22 cellular contexts compared by ENCODE assay signal in genomic region chr19:16332991-16333624, GRCh38. TPM values are rescaled to one million over a fixed set of nuclear protein-coding genes. Genes with fewer than 3 reads are reported as not detected.
A peak's percentile ranks its signal among the peaks of the same experiment; 100 is the strongest.
DNase-seq lines count a peak whose midpoint lies in the region; ATAC-seq and TF ChIP-seq lines count a peak whose summit lies in the region.
"Had no signal": no experiment of that assay in that cellular context is flagged by ENCODE, and none has a peak within 500 bp of the region (broad histone marks: within the 10 kb centered on the region; RNA-seq: fewer than 3 reads in every experiment).

No MANE protein-coding gene starts in this region.

- no peak overlapping the region for H3K27ac ChIP-seq in CD8-positive, alpha-beta memory T cell (ENCODE audit: low read depth, low read length)
- H3K27ac ChIP-seq in trophoblast cell (ENCODE audit: low read depth, low read length) = no peak overlapping the region
- no peak overlapping the region for H3K27ac ChIP-seq in esophagus muscularis mucosa (replicated peaks in 1 of 4)
- no peak overlapping the region for H3K27ac ChIP-seq in right cardiac atrium (ENCODE audit: low read length)
- H3K27ac ChIP-seq: 22Rv1, BLaER1 had no signal

- no peak overlapping the region for H2AK5ac ChIP-seq in trophoblast cell (ENCODE audit: low read length)

- intact Hi-C loops in esophagus muscularis mucosa (cut with DNase I) (no loop called here), right cardiac atrium (cut with DNase I) (no loop called here)

- peaks cover 2% of the 10 kb centered on the region for H3K9me3 Mint-ChIP-seq in activated naive CD4-positive, alpha-beta T cell treated with anti-CD3 and anti-CD28 coated beads, Interleukin-2, amount 10 ng/mL, durations not matched to agents 7 days and 5 days
- H3K9me3 Mint-ChIP-seq in CD8-positive, alpha-beta memory T cell = peaks cover 0 to 5% (median 3%) of the 10 kb centered on the region in 5 donors
- peaks cover 2% of the 10 kb centered on the region for H3K9me3 Mint-ChIP-seq in memory B cell

- no peaks in the 10 kb centered on the region for H3K27me3 ChIP-seq in CD8-positive, alpha-beta memory T cell (ENCODE audit: insufficient read depth, low read length, poor library complexity, severe bottlenecking)
- H3K27me3 ChIP-seq in trophoblast cell (ENCODE audit: insufficient read depth, low read length) (peaks cover 10% of the 10 kb centered on the region), esophagus muscularis mucosa (no peaks in the 10 kb centered on the region), right cardiac atrium (ENCODE audit: control insufficient read depth, insufficient read depth) (no peaks in the 10 kb centered on the region)
- H3K27me3 ChIP-seq: BLaER1 had no signal

- no peaks in the 10 kb centered on the region for H3K79me2 ChIP-seq in trophoblast cell (ENCODE audit: control insufficient read depth, insufficient read depth, low read length, poor library complexity)

- no peak overlapping the region for H3K9ac ChIP-seq in trophoblast cell (ENCODE audit: low read length)
- H3K9ac ChIP-seq: BLaER1, SK-N-SH had no signal

- peaks cover 23% of the 10 kb centered on the region for H3K36me3 Mint-ChIP-seq in activated naive CD4-positive, alpha-beta T cell treated with anti-CD3 and anti-CD28 coated beads, Interleukin-2, amount 10 ng/mL, durations not matched to agents 7 days and 5 days
- H3K36me3 Mint-ChIP-seq in CD8-positive, alpha-beta memory T cell = peaks cover 14 to 22% (median 16%) of the 10 kb centered on the region in 3 donors
- peaks cover 15% of the 10 kb centered on the region for H3K36me3 Mint-ChIP-seq in memory B cell

- H3K79me1 ChIP-seq in trophoblast cell (ENCODE audit: low read length) = no peaks in the 10 kb centered on the region

- peaks cover 9% of the 10 kb centered on the region for H3K36me3 ChIP-seq in CD8-positive, alpha-beta memory T cell (ENCODE audit: insufficient read depth, low read length)
- H3K36me3 ChIP-seq in trophoblast cell (ENCODE audit: control insufficient read depth in 1 of 2, insufficient read depth in 2 of 2, low read length in 2 of 2) (peaks cover 0 to 1% of the 10 kb centered on the region in 2 experiments), esophagus muscularis mucosa (peaks cover 0 to 13% (median under 1%) of the 10 kb centered on the region in 4 donors)
- H3K36me3 ChIP-seq: BLaER1 had no signal

- CTCF ChIA-PET in activated naive CD4-positive, alpha-beta T cell treated with anti-CD3 and anti-CD28 coated beads, Interleukin-2, amount 10 ng/mL, durations not matched to agents 7 days and 5 days (lab: Charles Lee) = no interaction called here
- CTCF ChIA-PET in CD8-positive, alpha-beta memory T cell (lab: Charles Lee) = interaction anchor here (0.8 to 22.1 kb wide), 3 partner anchors 9 to 49 kb away, joined by 3 to 403 read pairs (median 130); partner anchors contain the start of gene KLF2

- H3K4ac ChIP-seq in trophoblast cell (ENCODE audit: low read depth, low read length) = no peak overlapping the region

- no peak overlapping the region for H2BK120ac ChIP-seq in trophoblast cell (ENCODE audit: insufficient read depth, low read length, poor library complexity)

- H4K12ac ChIP-seq in trophoblast cell (ENCODE audit: low read depth, low read length) = no peak overlapping the region

- H3K27ac Mint-ChIP-seq in activated naive CD4-positive, alpha-beta T cell treated with anti-CD3 and anti-CD28 coated beads, Interleukin-2, amount 10 ng/mL, durations not matched to agents 7 days and 5 days = peak overlapping the region; percentile 28
- peak overlapping the region; percentile 13 to 99 (median 29) for H3K27ac Mint-ChIP-seq in CD8-positive, alpha-beta memory T cell
- peak overlapping the region; percentile 15 for H3K27ac Mint-ChIP-seq in memory B cell

- H4K8ac ChIP-seq in trophoblast cell (ENCODE audit: low read depth, low read length) = no peak overlapping the region

- H3K4me3 ChIP-seq in CD8-positive, alpha-beta memory T cell (ENCODE audit: low read length) = no peak overlapping the region
- peak overlapping the region; percentile 19 for H3K4me3 ChIP-seq in trophoblast cell (ENCODE audit: low read depth, low read length)
- H3K4me3 ChIP-seq in esophagus muscularis mucosa = no peak overlapping the region
- no peak overlapping the region for H3K4me3 ChIP-seq in right cardiac atrium (ENCODE audit: low read length)
- H3K4me3 ChIP-seq: BLaER1, K562 had no signal

- H3K9me3 ChIP-seq in CD8-positive, alpha-beta memory T cell (ENCODE audit: low read length) = no peaks in the 10 kb centered on the region
- H3K9me3 ChIP-seq in trophoblast cell (ENCODE audit: insufficient read depth, low read depth, low read length) (no peaks in the 10 kb centered on the region), esophagus muscularis mucosa (no peaks in the 10 kb centered on the region), right cardiac atrium (ENCODE audit: control insufficient read depth, low read length) (no peaks in the 10 kb centered on the region)
- H3K9me3 ChIP-seq: BLaER1, SK-N-SH had no signal

- POLR2A ChIA-PET in CD8-positive, alpha-beta memory T cell (lab: Charles Lee) = interaction anchor here (7.5 to 13.3 kb wide), 2 partner anchors 8 to 31 kb away, joined by 137 to 1176 read pairs; no protein-coding TSS in a partner anchor

- no peak overlapping the region for H2BK5ac ChIP-seq in trophoblast cell (ENCODE audit: low read depth, low read length, poor library complexity)

- no peak overlapping the region for H2AFZ ChIP-seq in trophoblast cell (ENCODE audit: insufficient read depth, low read length, poor library complexity)

- no peak overlapping the region for H2BK12ac ChIP-seq in trophoblast cell (ENCODE audit: low read length)

- TF ChIP-seq POLR2A in esophagus muscularis mucosa (IDR thresholded peaks at IDR 0.05; ENCODE audit: low read depth) = no peak

- no peak for ATAC-seq in memory B cell (ENCODE audit: low read depth)
- ATAC-seq in right cardiac atrium = no peak
- ATAC-seq in HG03457 (IDR thresholded peaks at IDR 0.05; ENCODE audit: unreplicated experiment) = no peak
- ATAC-seq: HCT116, HepG2, K562 had no signal

- peaks cover 67% of the 10 kb centered on the region for H3K4me1 Mint-ChIP-seq in activated naive CD4-positive, alpha-beta T cell treated with anti-CD3 and anti-CD28 coated beads, Interleukin-2, amount 10 ng/mL, durations not matched to agents 7 days and 5 days
- H3K4me1 Mint-ChIP-seq in CD8-positive, alpha-beta memory T cell = peaks cover 62 to 72% (median 68%) of the 10 kb centered on the region in 3 donors
- H3K4me1 Mint-ChIP-seq in memory B cell = peaks cover 26% of the 10 kb centered on the region

- no peak for TF ChIP-seq EP300 in esophagus muscularis mucosa (IDR thresholded peaks at IDR 0.05)

- no peak for DNase-seq in activated naive CD4-positive, alpha-beta T cell treated with anti-CD3 and anti-CD28 coated beads, Interleukin-2, amount 10 ng/mL, durations not matched to agents 7 days and 5 days
- no peak for DNase-seq in activated naive CD4-positive, alpha-beta T cell treated with anti-CD3 and anti-CD28 coated beads, Interleukin-2, amount 50 U/mL, for 16 hours
- no peak for DNase-seq in CD8-positive, alpha-beta memory T cell
- DNase-seq in memory B cell (ENCODE audit: low spot score in 2 of 2) = no peak
- DNase-seq in trophoblast cell = no peak
- DNase-seq in esophagus muscularis mucosa (ENCODE audit: extremely low spot score) = no peak
- no peak for DNase-seq in right cardiac atrium
- DNase-seq: ACHN, MV-4-11, NCI-H1105 treated with DMSO at 0.1 percent for 48 hours, NCI-H146, NCI-H1930, NCI-H2107, NCI-H524, NCI-H774, SK-N-SH had no signal

- no CpG with 5 or more reads among the region's 14 CpGs for WGBS in trophoblast cell (ENCODE audit: extremely low coverage, insufficient coverage, insufficient read length)
- 92% methylated on average over 14 of the region's 14 CpGs for WGBS in esophagus muscularis mucosa
- WGBS in right cardiac atrium = 91% methylated on average over 14 of the region's 14 CpGs

- no peak for TF ChIP-seq CTCF in esophagus muscularis mucosa (IDR thresholded peaks at IDR 0.05)

- H3K27me3 Mint-ChIP-seq in activated naive CD4-positive, alpha-beta T cell treated with anti-CD3 and anti-CD28 coated beads, Interleukin-2, amount 10 ng/mL, durations not matched to agents 7 days and 5 days = peaks cover 31% of the 10 kb centered on the region
- peaks cover 0 to 13% of the 10 kb centered on the region in 2 donors for H3K27me3 Mint-ChIP-seq in CD8-positive, alpha-beta memory T cell
- H3K27me3 Mint-ChIP-seq in memory B cell = no peaks in the 10 kb centered on the region

- no peak overlapping the region for H3K4me2 ChIP-seq in trophoblast cell (ENCODE audit: low read length)
- H3K4me2 ChIP-seq: BLaER1, SK-N-SH had no signal

- H3K23ac ChIP-seq in trophoblast cell (ENCODE audit: low read length) = no peak overlapping the region

- H3K4me3 Mint-ChIP-seq in activated naive CD4-positive, alpha-beta T cell treated with anti-CD3 and anti-CD28 coated beads, Interleukin-2, amount 10 ng/mL, durations not matched to agents 7 days and 5 days = no peak overlapping the region
- H3K4me3 Mint-ChIP-seq in CD8-positive, alpha-beta memory T cell = peak overlapping the region in 1 of 7 donors; percentile 7
- no peak overlapping the region for H3K4me3 Mint-ChIP-seq in memory B cell

- H4K91ac ChIP-seq in trophoblast cell (ENCODE audit: low read depth, low read length) = no peak overlapping the region

- no peak overlapping the region for H3K14ac ChIP-seq in trophoblast cell (ENCODE audit: low read length)

- H3K18ac ChIP-seq in trophoblast cell (ENCODE audit: low read length) = no peak overlapping the region

- peaks cover 62% of the 10 kb centered on the region for H3K4me1 ChIP-seq in CD8-positive, alpha-beta memory T cell (ENCODE audit: insufficient read depth, low read length)
- H3K4me1 ChIP-seq in trophoblast cell (ENCODE audit: control insufficient read depth in 1 of 2, insufficient read depth in 2 of 2, low read length in 2 of 2) (no peaks in the 10 kb centered on the region), esophagus muscularis mucosa (peaks cover 16 to 38% (median 32%) of the 10 kb centered on the region in 4 donors), right cardiac atrium (ENCODE audit: control insufficient read depth, insufficient read depth, low read length) (peaks cover 2% of the 10 kb centered on the region)

RNA-seq across cellular contexts. Expression of gene KLF2, which starts 8.5 kb away (rescaled TPM):
- 10 to 100 TPM; 33.7 to 37.5 TPM for total RNA-seq in CD8-positive, alpha-beta memory T cell
- 219 TPM for polyA plus RNA-seq in CD8-positive, alpha-beta memory T cell
- polyA plus RNA-seq in trophoblast cell (2013) = 1.0 and 1.2 TPM in 2 replicates
- 10 to 100 TPM; 64.9 to 74.1 (median 68.5) TPM for total RNA-seq in esophagus muscularis mucosa
- total RNA-seq in right cardiac atrium = 10 to 100 TPM; 53.3 to 73.5 (median 68.1) TPM
- polyA plus RNA-seq in right cardiac atrium = 30.9 TPM
- total RNA-seq: HepG2 had no signal
- polyA plus RNA-seq: HepG2, K562 had no signal
